Comparison of ENCODE assay signal across 31 cellular contexts in genomic region chr10:37681617-37681999, GRCh38.
"Had no signal": no experiment of that assay in that cellular context is flagged by ENCODE, and none has a peak within 500 bp of the region (broad histone marks: within the 10 kb centered on the region; RNA-seq: fewer than 3 reads in every experiment).

No MANE protein-coding gene starts in this region.

- H3K27ac ChIP-seq: brain microvascular endothelial cell, colonic mucosa, epithelial cell of prostate, WERI-Rb-1 had no signal

- DNase-seq: activated B cell treated with CpG ODN at 0.5 μM for 24 hours; activated CD4-positive, alpha-beta T cell treated with anti-CD3 and anti-CD28 coated beads for 48 hours; activated CD4-positive, alpha-beta T cell treated with anti-CD3 and anti-CD28 coated beads, Interleukin-2, amount 50 U/mL, for 1 hour; activated CD4-positive, alpha-beta T cell treated with anti-CD3 and anti-CD28 coated beads, Interleukin-2, amount 50 U/mL, for 48 hours; activated CD8-positive, alpha-beta memory T cell treated with anti-CD3 and anti-CD28 coated beads for 24 hours; activated CD8-positive, alpha-beta T cell treated with anti-CD3 and anti-CD28 coated beads for 36 hours; activated effector memory CD4-positive, alpha-beta T cell treated with Interleukin-2 at 50 U/mL for 16 hours; activated gamma-delta T cell treated with Interleukin-2 at 50 U/mL for 16 hours; activated naive CD4-positive, alpha-beta T cell treated with anti-CD3 and anti-CD28 coated beads, Interleukin-2, amount 50 U/mL, for 16 hours; activated naive CD4-positive, alpha-beta T cell treated with Interleukin-2 at 50 U/mL for 16 hours; activated T-cell treated with anti-CD3 and anti-CD28 coated beads, Interleukin-2, amount 50 U/mL, for 4 hours; amniotic stem cell; anterior cingulate cortex; brain microvascular endothelial cell; central memory CD4-positive, alpha-beta T cell; cerebellar nuclear complex; colonic mucosa; effector CD8-positive, alpha-beta T cell; foreskin fibroblast; head of caudate nucleus; T-helper 17 cell; T1000; WERI-Rb-1 had no signal

- H3K36me3 ChIP-seq: brain microvascular endothelial cell, colonic mucosa, WERI-Rb-1 had no signal

- H3K27me3 ChIP-seq: brain microvascular endothelial cell, colonic mucosa had no signal

- H3K9me3 ChIP-seq: colonic mucosa had no signal

- FAIRE-seq: astrocyte, bronchial epithelial cell, endometrium, endothelial cell of umbilical vein, frontal cortex had no signal

- ATAC-seq: activated CD4-positive, CD25-positive, alpha-beta regulatory T cell treated with anti-CD3 and anti-CD28 coated beads, Interleukin-2, amount 50 U/mL, for 24 hours; activated CD8-positive, alpha-beta T cell treated with anti-CD3 and anti-CD28 coated beads for 36 hours; activated T-cell treated with anti-CD3 and anti-CD28 coated beads, Interleukin-2, amount 50 U/mL, for 4 hours; activated T-helper 17 cell treated with anti-CD3 and anti-CD28 coated beads, Interleukin-2, amount 50 U/mL, for 72 hours; T-helper 17 cell had no signal

- H3K4me1 ChIP-seq: colonic mucosa had no signal

- H3K4me3 ChIP-seq: colonic mucosa had no signal
